7 cellular contexts compared by ENCODE assay signal in genomic region chr19:19930417-19930816, GRCh38. TPM values are rescaled to one million over a fixed set of nuclear protein-coding genes. Genes with fewer than 3 reads are reported as not detected.
DNase-seq lines count a peak whose midpoint lies in the region; TF ChIP-seq lines count a peak whose summit lies in the region.
"Not testable (repeated sequence)": the region's sequence is repeated elsewhere in the genome, so short reads cannot be mapped to it uniquely, and the experiment has no call there.

No MANE protein-coding gene starts in this region.

- H3K4me3 ChIP-seq in GM12875 (ENCODE audit: low read depth, low read length); OCI-LY7 (ENCODE audit: low read depth, low read length, poor library complexity, severe bottlenecking); fibroblast of mammary gland (ENCODE audit: control insufficient read depth, low read depth, low read length); liver (ENCODE audit: low read depth in 1 of 3, low read length in 3 of 3): not testable (repeated sequence)

- H3K27ac ChIP-seq in OCI-LY7 (ENCODE audit: low read depth, low read length, poor library complexity, severe bottlenecking); liver (ENCODE audit: low read depth in 1 of 2, low read length in 2 of 2): not testable (repeated sequence)

- H2AFZ ChIP-seq in OCI-LY7 (ENCODE audit: low read length) = not testable (repeated sequence)

- not testable (repeated sequence) for H3K4me1 ChIP-seq in OCI-LY7 (ENCODE audit: insufficient read depth, low read length, poor library complexity, severe bottlenecking); liver (ENCODE audit: control insufficient read depth in 4 of 4, insufficient read depth in 4 of 4, low read length in 3 of 4)

- peak; percentile 63 to 74 for TF ChIP-seq RAD21 in liver (IDR thresholded peaks at IDR 0.05)

- H4K20me1 ChIP-seq in OCI-LY7 (ENCODE audit: insufficient read depth, low read length) = not testable (repeated sequence)

- not testable (repeated sequence) for H3K79me2 ChIP-seq in OCI-LY7 (ENCODE audit: insufficient read depth, low read depth, low read length)

- DNase-seq in OCI-LY7 (ENCODE audit: low spot score) (peak; percentile 36), anterior cingulate cortex (lab: John Stamatoyannopoulos, UW) (peak in 44 of 58 donors; percentile 0 to 65 (median 6)), fibroblast of mammary gland (ENCODE audit: low read depth) (peak; percentile 20)
- peak; percentile 4 to 8 for DNase-seq in activated CD4-positive, alpha-beta T cell treated with anti-CD3 and anti-CD28 coated beads, Interleukin-2, amount 50 U/mL, for 4 hours
- DNase-seq in stimulated activated CD4-positive, alpha-beta T cell treated with anti-CD3 and anti-CD28 coated beads, Interleukin-15, amount 100 ng/mL, for 24 hours = peak; percentile 47

- BruUV-seq in OCI-LY7 (replicated peaks; lab: Mats Ljungman, UMichigan) = not testable (repeated sequence)

- not testable (repeated sequence) for H3K4me2 ChIP-seq in OCI-LY7 (ENCODE audit: low read length)

- not testable (repeated sequence) for H3K9ac ChIP-seq in liver (ENCODE audit: low read depth in 1 of 2, low read length in 2 of 2)

- not testable (repeated sequence) for H3K27me3 ChIP-seq in liver (ENCODE audit: control insufficient read depth in 4 of 4, insufficient read depth in 4 of 4, low read length in 3 of 4)

- H3K9me2 ChIP-seq in OCI-LY7 (ENCODE audit: insufficient read depth, low read length) = not testable (repeated sequence)

- intact Hi-C loops in OCI-LY7 (cut with micrococcal nuclease; ENCODE audit: unreplicated experiment) = not testable (repeated sequence)

- 74% methylated on average over 7 of the region's 7 CpGs for WGBS in liver

- peaks cover 87% of the 10 kb centered on the region for H3K36me3 ChIP-seq in OCI-LY7 (ENCODE audit: insufficient read depth, low read length)
- not testable (repeated sequence) for H3K36me3 ChIP-seq in liver (ENCODE audit: control insufficient read depth in 4 of 4, insufficient read depth in 3 of 4, low read depth in 1 of 4, low read length in 3 of 4)

- TF ChIP-seq CTCF in GM12875 (IDR thresholded peaks at IDR 0.05; ENCODE audit: borderline replicate concordance, insufficient read depth, low read depth, low read length) = 0 out of 2 replicates have a peak, but pooled peaks have one; percentile 17
- peak; percentile 63 for TF ChIP-seq CTCF in OCI-LY7 (conservative IDR thresholded peaks at IDR 0.05; ENCODE audit: low read length)
- TF ChIP-seq CTCF in fibroblast of mammary gland (conservative IDR thresholded peaks at IDR 0.05; ENCODE audit: control insufficient read depth, insufficient read depth, low read depth, low read length) = not testable (repeated sequence)
- peak; percentile 33 for TF ChIP-seq CTCF in liver (IDR thresholded peaks at IDR 0.05; ENCODE audit: low read depth, low read length, missing input control)

- CTCF ChIA-PET in OCI-LY7 (lab: Charles Lee; ENCODE audit: unreplicated experiment) = not testable (repeated sequence)

- H3K9me3 ChIP-seq in OCI-LY7 (ENCODE audit: low read length) (peaks cover 75% of the 10 kb centered on the region), liver (ENCODE audit: control insufficient read depth in 4 of 4, low read length in 3 of 4) (peaks cover 17 to 57% (median 19%) of the 10 kb centered on the region in 4 donors)

- POLR2A ChIA-PET in OCI-LY7 (lab: Charles Lee) = interaction anchor here (0.6 kb wide), 1 partner anchor 132 kb away, joined by 5 read pairs; no protein-coding TSS in a partner anchor

RNA-seq across cellular contexts. Expression of gene ZNF93, which starts 29.7 kb away (rescaled TPM):
- total RNA-seq in OCI-LY7 (2014; rRNA removed; shearing (Covaris generic)) = 17.5 and 18.5 TPM in 2 replicates
- 16.5 and 19.1 TPM in 2 replicates for total RNA-seq in OCI-LY7 (2022)
- total RNA-seq in liver = 1 to 10 TPM in 1 of 2 donors, under 1 TPM in 1; 0.67 to 3.2 TPM
- under 1 TPM; 0.24 to 0.61 TPM for polyA plus RNA-seq in liver

Comparison
In these comparisons a context has a peak if more than half of its experiments do, and no peak if none do; other contexts are left out.
1. RNA of gene ZNF93, which starts 29.7 kb away (total RNA-seq): 16.5 to 19.1 TPM in OCI-LY7; 0.67 to 3.2 TPM in liver; every median in the first group is over 4 times any median in the second.
2. Peak in every context shown above with its lines, with median percentiles within 50 percentile points of each other: DNase-seq.